In genomic region chr3:191968299-191968698, GRCh38 we compare ENCODE assay signal across 8 cellular contexts.
"Had no signal": no experiment of that assay in that cellular context is flagged by ENCODE, and none has a peak within 500 bp of the region (broad histone marks: within the 10 kb centered on the region; RNA-seq: fewer than 3 reads in every experiment).

No MANE protein-coding gene starts in this region.

- H3K36me3 ChIP-seq: HAP-1 had no signal

- DNase-seq: GM23248, GOT3, H7, HFFc6, KG1 had no signal

- H2AFZ ChIP-seq: GM23248 had no signal

- H3K9ac ChIP-seq: GM23248 had no signal

- H3K4me3 ChIP-seq: GM23248, HAP-1 had no signal

- ATAC-seq: HCT116 had no signal

- H3K4me1 ChIP-seq: HAP-1 had no signal

- H3K27ac ChIP-seq: GM23248 had no signal

- H3K9me3 ChIP-seq: HAP-1 had no signal

- FAIRE-seq: HTR-8/SVneo had no signal
